Comparison of ENCODE assay signal across 18 cellular contexts in the genomic region with DNA sequence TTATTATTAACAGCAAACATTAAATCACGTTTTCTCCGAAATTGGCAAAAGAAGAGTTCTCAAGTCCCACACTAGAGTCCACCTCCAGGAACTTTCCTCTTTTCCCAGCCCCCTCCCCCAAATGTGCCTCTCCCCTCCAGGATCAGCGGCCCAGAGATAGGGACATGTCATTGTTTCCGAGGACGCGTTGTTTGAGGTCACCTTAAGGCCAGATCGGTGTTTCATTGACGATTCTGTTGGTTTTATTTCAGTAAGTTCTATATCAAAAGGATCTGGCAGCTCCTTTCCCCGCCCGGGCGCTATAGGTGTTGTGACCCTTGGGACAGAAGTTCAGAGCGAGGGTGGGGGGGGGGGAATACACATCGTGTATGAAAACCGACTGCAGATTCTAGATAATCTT. TPM values are rescaled to one million over a fixed set of nuclear protein-coding genes. Genes with fewer than 3 reads are reported as not detected.
DNase-seq lines count a peak whose midpoint lies in the region; ATAC-seq, FAIRE-seq and TF ChIP-seq lines count a peak whose summit lies in the region.
"Had no signal": no experiment of that assay in that cellular context is flagged by ENCODE, and none has a peak within 500 bp of the region (broad histone marks: within the 10 kb centered on the region; RNA-seq: fewer than 3 reads in every experiment).

No MANE protein-coding gene starts in this region.

- H2AK5ac ChIP-seq in H1 (ENCODE audit: low read depth, low read length) = no peak overlapping the region

- H3K56ac ChIP-seq in H1 (replicated peaks; ENCODE audit: insufficient read length, low read depth, low read length) = no peak overlapping the region

- no peak overlapping the region for H4K8ac ChIP-seq in H1 (ENCODE audit: extremely low read depth, insufficient read depth, low read length)

- no peak overlapping the region for H3K18ac ChIP-seq in H1 (ENCODE audit: extremely low read depth, low read length)

- no peaks in the 10 kb centered on the region for H3K36me3 ChIP-seq in CD4-positive, CD25-positive, alpha-beta regulatory T cell (ENCODE audit: control insufficient read depth, insufficient read depth, low read length)
- H3K36me3 ChIP-seq in H7 (replicated peaks; ENCODE audit: control insufficient read depth, insufficient read depth, low read length) (no peaks in the 10 kb centered on the region), H1 (ENCODE audit: control insufficient read depth in 2 of 4, insufficient read depth in 4 of 4, low read length in 3 of 4) (peaks cover 0 to 5% (median 0%) of the 10 kb centered on the region in 4 experiments; a peak in 1 of 8 replicates)
- H3K36me3 ChIP-seq: BE2C, ovary had no signal

- peaks cover 13 to 60% (median 31%) of the 10 kb centered on the region in 4 donors for H3K4me1 Mint-ChIP-seq in CD4-positive, CD25-positive, alpha-beta regulatory T cell
- peaks cover 84% of the 10 kb centered on the region for H3K4me1 Mint-ChIP-seq in nephron progenitor cell
- peaks cover 45% of the 10 kb centered on the region for H3K4me1 Mint-ChIP-seq in activated CD8-positive, alpha-beta T cell treated with anti-CD3 and anti-CD28 coated beads for 36 hours (ENCODE audit: low read depth)

- POLR2A ChIA-PET in H1 (lab: Charles Lee; ENCODE audit: partially characterized antibody) = no interaction called here
- POLR2A ChIA-PET in activated CD8-positive, alpha-beta T cell treated with anti-CD3 and anti-CD28 coated beads for 36 hours (lab: Charles Lee) = no interaction called here

- CTCF ChIA-PET in H1 (lab: Charles Lee; ENCODE audit: partially characterized antibody) = interaction anchor here (0.6 kb wide), 1 partner anchor 232 kb away, joined by 3 read pairs; no protein-coding TSS in a partner anchor
- CTCF ChIA-PET in activated CD8-positive, alpha-beta T cell treated with anti-CD3 and anti-CD28 coated beads for 36 hours (lab: Charles Lee) = no interaction called here

- TF ChIP-seq CTCF in H1 (IDR thresholded peaks at IDR 0.05; ENCODE audit: control extremely low read depth in 1 of 3, insufficient read depth in 1 of 3, low read depth in 1 of 3, low read length in 3 of 3) (no peak), nephron progenitor cell (IDR thresholded peaks at IDR 0.05) (no peak)
- TF ChIP-seq CTCF in activated CD8-positive, alpha-beta T cell treated with anti-CD3 and anti-CD28 coated beads for 36 hours (IDR thresholded peaks at IDR 0.05) = no peak

- no peak overlapping the region for H3K23ac ChIP-seq in H1 (ENCODE audit: insufficient read length)

- no peak overlapping the region for H3K4me3 ChIP-seq in CD4-positive, CD25-positive, alpha-beta regulatory T cell (ENCODE audit: low read depth, low read length)
- H3K4me3 ChIP-seq in H7 (ENCODE audit: insufficient read depth, low read depth, low read length) (no peak overlapping the region), H1 (ENCODE audit: extremely low read depth in 1 of 4, insufficient read depth in 2 of 4, low read depth in 3 of 4, low read length in 4 of 4) (no peak overlapping the region)

- no peaks in the 10 kb centered on the region for H3K9me3 ChIP-seq in CD4-positive, CD25-positive, alpha-beta regulatory T cell (ENCODE audit: control insufficient read depth in 2 of 2, low read length in 2 of 2)
- H3K9me3 ChIP-seq in H1 (ENCODE audit: insufficient read depth in 2 of 2, low read depth in 1 of 2, low read length in 1 of 2) = no peaks in the 10 kb centered on the region
- H3K9me3 ChIP-seq: BE2C, HAP-1, ovary had no signal

- TF ChIP-seq POLR2A in H1 (IDR thresholded peaks at IDR 0.05; ENCODE audit: control extremely low read depth in 1 of 2, low read depth in 2 of 2, low read length in 2 of 2) = no peak

- H3K23me2 ChIP-seq in H1 (ENCODE audit: low read depth, low read length) = peaks cover 4% of the 10 kb centered on the region; the same call in 1 of the 2 replicates

- WGBS in H1 (ENCODE audit: extremely low coverage in 1 of 2, insufficient coverage in 1 of 2, insufficient read length in 1 of 2, insufficient replicate concordance in 2 of 2, low coverage in 1 of 2, low lambda C conversion rate in 2 of 2, missing lambda C conversion rate in 1 of 2), 2 experiments = 4% methylated on average over 14 of the region's 14 CpGs; no CpG with 5 or more reads in 1 of the 2 experiments

- peak overlapping the region in 1 of 2 experiments; percentile 12; a peak in 1 of 4 replicates for H3K4me2 ChIP-seq in H1 (ENCODE audit: insufficient read depth in 1 of 2, low read depth in 2 of 2, low read length in 2 of 2)

- no peak for ATAC-seq in CD4-positive, CD25-positive, alpha-beta regulatory T cell (ENCODE audit: low read depth in 2 of 2)
- no peak for ATAC-seq in activated CD8-positive, alpha-beta T cell treated with anti-CD3 and anti-CD28 coated beads for 36 hours

- no peak overlapping the region for H2AFZ ChIP-seq in H1 (ENCODE audit: low read length)
- H2AFZ ChIP-seq: PC-9 had no signal

- no peak overlapping the region for H3K27ac Mint-ChIP-seq in CD4-positive, CD25-positive, alpha-beta regulatory T cell
- H3K27ac Mint-ChIP-seq in nephron progenitor cell = no peak overlapping the region
- H3K27ac Mint-ChIP-seq in activated CD8-positive, alpha-beta T cell treated with anti-CD3 and anti-CD28 coated beads for 36 hours = no peak overlapping the region

- FAIRE-seq in H1 (lab: Jason Lieb, UNC) = no peak

- H2BK15ac ChIP-seq in H1 (ENCODE audit: low read length) = no peak overlapping the region

- no peak overlapping the region for H3K14ac ChIP-seq in H1 (ENCODE audit: insufficient read length)

- peaks cover 46% of the 10 kb centered on the region for H3K4me1 ChIP-seq in CD4-positive, CD25-positive, alpha-beta regulatory T cell (ENCODE audit: control insufficient read depth, insufficient read depth, low read length, poor library complexity, severe bottlenecking)
- H3K4me1 ChIP-seq in H1 (replicated peaks in 1 of 4; ENCODE audit: control insufficient read depth in 3 of 4, insufficient read depth in 4 of 4, low read length in 3 of 4) = peaks cover 0 to 25% (median 6%) of the 10 kb centered on the region in 4 experiments; a peak in 6 of 7 replicates

- H3K9ac ChIP-seq in H1 (replicated peaks in 1 of 4; ENCODE audit: extremely low read depth in 1 of 4, low read depth in 3 of 4, low read length in 3 of 4) = no peak overlapping the region

- no peak overlapping the region for H4K5ac ChIP-seq in H1 (ENCODE audit: insufficient read length, low read depth, low read length)

- H2BK12ac ChIP-seq in H1 (ENCODE audit: low read depth, low read length) = no peak overlapping the region

- H2BK20ac ChIP-seq in H1 (ENCODE audit: low read length) = no peak overlapping the region

- no peaks in the 10 kb centered on the region for H3K79me1 ChIP-seq in H1 (ENCODE audit: low read depth, low read length)

- H3K36me3 Mint-ChIP-seq in CD4-positive, CD25-positive, alpha-beta regulatory T cell = no peaks in the 10 kb centered on the region
- peaks cover 5% of the 10 kb centered on the region for H3K36me3 Mint-ChIP-seq in nephron progenitor cell (ENCODE audit: low read depth)
- H3K36me3 Mint-ChIP-seq in activated CD8-positive, alpha-beta T cell treated with anti-CD3 and anti-CD28 coated beads for 36 hours (ENCODE audit: low read depth) = peaks cover 2% of the 10 kb centered on the region

- no peak for TF ChIP-seq EP300 in H1 (IDR thresholded peaks at IDR 0.05; ENCODE audit: borderline replicate concordance in 1 of 2, low read depth in 2 of 2, low read length in 2 of 2)

- peaks cover 0 to 8% (median 0%) of the 10 kb centered on the region in 7 donors for H3K9me3 Mint-ChIP-seq in CD4-positive, CD25-positive, alpha-beta regulatory T cell
- H3K9me3 Mint-ChIP-seq in nephron progenitor cell = no peaks in the 10 kb centered on the region
- H3K9me3 Mint-ChIP-seq in activated CD8-positive, alpha-beta T cell treated with anti-CD3 and anti-CD28 coated beads for 36 hours = peaks cover 3% of the 10 kb centered on the region

- no peak overlapping the region for H2BK120ac ChIP-seq in H1 (replicated peaks; ENCODE audit: low read depth, low read length)

- peaks cover 49 to 50% of the 10 kb centered on the region in 2 experiments for H4K20me1 ChIP-seq in H1 (replicated peaks in 1 of 2; ENCODE audit: control insufficient read depth in 1 of 2, insufficient read depth in 2 of 2, low read length in 2 of 2)

- H3K27ac ChIP-seq in CD4-positive, CD25-positive, alpha-beta regulatory T cell (ENCODE audit: insufficient read depth, low read length, poor library complexity, severe bottlenecking) = no peak overlapping the region
- H3K27ac ChIP-seq in H1 (ENCODE audit: low read depth, low read length) = no peak overlapping the region
- H3K27ac ChIP-seq: ovary, PC-9 had no signal

- DNase-seq in CD4-positive, CD25-positive, alpha-beta regulatory T cell = no peak
- peak; percentile 48 for DNase-seq in H7
- no peak for DNase-seq in H1 (ENCODE audit: low read depth in 1 of 2, low spot score in 2 of 2)
- no peak for DNase-seq in nephron progenitor cell
- DNase-seq in DMS 273 (lab: John Stamatoyannopoulos, UW; ENCODE audit: unreplicated experiment) = no peak
- no peak for DNase-seq in activated CD8-positive, alpha-beta T cell treated with anti-CD3 and anti-CD28 coated beads for 36 hours
- DNase-seq in cerebellar nuclear complex (lab: John Stamatoyannopoulos, UW) = no peak
- no peak for DNase-seq in epidermal melanocyte (ENCODE audit: insufficient read length, low spot score)
- DNase-seq: aorta, BE2C, dermis blood vessel endothelial cell, DND-41, NCI-H1694, NCI-H510A, PC-9, spleen had no signal

- TF ChIP-seq RAD21 in H1 (IDR thresholded peaks at IDR 0.05 in 1 of 2, conservative IDR thresholded peaks at IDR 0.05 in 1 of 2; ENCODE audit: low read depth in 2 of 2, low read length in 2 of 2) = no peak

- H3K79me2 ChIP-seq in H1 (ENCODE audit: control insufficient read depth in 1 of 2, insufficient read depth in 2 of 2, low read length in 2 of 2) = no peaks in the 10 kb centered on the region

- peaks cover 85% of the 10 kb centered on the region for H3K27me3 Mint-ChIP-seq in CD4-positive, CD25-positive, alpha-beta regulatory T cell
- H3K27me3 Mint-ChIP-seq in nephron progenitor cell (ENCODE audit: low read depth, poor library complexity) = peaks cover 44% of the 10 kb centered on the region
- peaks cover 76% of the 10 kb centered on the region for H3K27me3 Mint-ChIP-seq in activated CD8-positive, alpha-beta T cell treated with anti-CD3 and anti-CD28 coated beads for 36 hours

- H3K27me3 ChIP-seq in CD4-positive, CD25-positive, alpha-beta regulatory T cell (ENCODE audit: control insufficient read depth, insufficient read depth, low read length) = peaks cover 31% of the 10 kb centered on the region
- H3K27me3 ChIP-seq in H7 (ENCODE audit: control insufficient read depth, insufficient read depth, low read length) (peaks cover 97% of the 10 kb centered on the region), H1 (replicated peaks in 1 of 4; ENCODE audit: control insufficient read depth in 3 of 4, extremely low read depth in 1 of 4, insufficient read depth in 3 of 4, low read length in 3 of 4) (peaks cover 94 to 98% (median 95%) of the 10 kb centered on the region in 4 experiments)
- H3K27me3 ChIP-seq: ovary had no signal

- H3K4me3 Mint-ChIP-seq in CD4-positive, CD25-positive, alpha-beta regulatory T cell = peak overlapping the region in 3 of 4 donors; percentile 71 to 92 (median 85)
- peak overlapping the region; percentile 80 for H3K4me3 Mint-ChIP-seq in nephron progenitor cell
- no peak overlapping the region for H3K4me3 Mint-ChIP-seq in activated CD8-positive, alpha-beta T cell treated with anti-CD3 and anti-CD28 coated beads for 36 hours

- H4K91ac ChIP-seq in H1 (replicated peaks; ENCODE audit: insufficient read length, low read length) = no peak overlapping the region

- H2BK5ac ChIP-seq in H1 (ENCODE audit: low read depth, low read length) = no peak overlapping the region

- no peak overlapping the region for H3K4ac ChIP-seq in H1 (replicated peaks; ENCODE audit: insufficient read length, low read depth, low read length)

- intact Hi-C loops in activated CD8-positive, alpha-beta T cell treated with anti-CD3 and anti-CD28 coated beads for 36 hours (cut with micrococcal nuclease) = loop anchor here (5.0 kb wide), 1 partner anchor 371 kb away; no protein-coding TSS in a partner anchor

RNA-seq across cellular contexts. Expression of gene MSX1, which starts 0.9 kb away (rescaled TPM):
- 0.54 TPM for total RNA-seq in CD4-positive, CD25-positive, alpha-beta regulatory T cell
- polyA plus RNA-seq in CD4-positive, CD25-positive, alpha-beta regulatory T cell = under 1 TPM in 1 of 4 donors, not detected in 3; 0.32 TPM
- 0.07 and 0.67 TPM in 2 replicates for total RNA-seq in H7 (2014; rRNA removed; shearing (Covaris generic))
- not detected in 2 replicates for total RNA-seq in H1 (2021; fragmentation: NEBNext Ultra II Directional; extraction: Animal tissue kit (Norgen Biotek cat#: 25700))
- polyA plus RNA-seq in H1 (2011; rRNA removed) = 0.47 and 0.75 TPM in 2 replicates
- 0.34 TPM for polyA plus RNA-seq in H1 (2011; cell fraction: cytosol; rRNA removed)
- 2.0 TPM for polyA plus RNA-seq in H1 (2011; cell fraction: nucleus; rRNA removed)
- 0.23 to 0.44 TPM (median 0.34 TPM) in 4 replicates for polyA plus RNA-seq in H1 (2012, experiment 1 of 2)
- polyA plus RNA-seq in H1 (2012, experiment 2 of 2) = 0.55 TPM
- polyA plus RNA-seq in H1 (2013, experiment 1 of 2) = 0.24 TPM
- 0.26 TPM for polyA plus RNA-seq in H1 (2013, experiment 2 of 2)
- not detected in 2 replicates for polyA minus RNA-seq in H1 (2011; rRNA and poly(A)+ RNA removed)
- polyA minus RNA-seq in H1 (2011; cell fraction: cytosol; rRNA and poly(A)+ RNA removed) = not detected
- polyA minus RNA-seq in H1 (2011; cell fraction: nucleus; rRNA and poly(A)+ RNA removed) = 0.30 TPM
- under 1 TPM; 0.16 to 0.61 TPM for total RNA-seq in activated CD8-positive, alpha-beta T cell treated with anti-CD3 and anti-CD28 coated beads for 36 hours
- total RNA-seq: PC-9 had no signal
